In the genomic region with DNA sequence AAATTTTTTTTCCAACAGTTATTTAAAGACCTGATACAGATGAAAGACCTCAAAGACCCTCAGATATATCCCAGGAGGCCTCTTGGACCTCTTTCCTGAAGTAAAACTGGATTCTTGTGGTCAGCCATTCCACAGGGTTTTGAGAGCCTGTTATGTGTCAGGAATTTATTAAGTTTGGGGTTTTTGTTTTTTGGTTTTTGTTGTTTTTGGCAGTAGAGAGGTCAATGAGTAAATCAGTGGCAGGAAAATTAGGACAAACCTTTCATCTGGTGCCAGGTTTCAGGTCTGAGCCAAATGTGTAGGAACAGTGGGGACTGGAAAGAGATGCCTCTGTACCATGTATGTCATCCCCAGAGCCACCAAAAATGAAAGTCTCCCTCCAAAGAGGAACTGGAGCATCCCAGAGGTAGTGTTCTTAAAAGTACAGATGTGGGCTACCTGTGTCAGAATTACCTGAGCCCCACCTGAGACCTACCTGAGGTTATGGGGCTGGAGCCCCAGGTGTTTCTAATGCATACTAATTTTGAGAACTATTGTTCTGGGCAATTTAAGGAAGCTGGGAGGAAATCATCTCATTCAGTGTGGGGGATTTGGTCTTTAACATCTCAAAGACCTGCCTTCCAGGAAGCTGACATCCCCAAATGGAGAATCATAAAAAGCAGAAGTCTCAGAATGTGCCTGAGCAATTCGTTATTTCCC, we compare ENCODE assay signal across 15 cellular contexts.
DNase-seq lines count a peak whose midpoint lies in the region; ATAC-seq, FAIRE-seq and TF ChIP-seq lines count a peak whose summit lies in the region.
"Had no signal": no experiment of that assay in that cellular context is flagged by ENCODE, and none has a peak within 500 bp of the region (broad histone marks: within the 10 kb centered on the region; RNA-seq: fewer than 3 reads in every experiment).

No MANE protein-coding gene starts in this region.

- DNase-seq in ELR (ENCODE audit: low read depth) (peak; percentile 40), SJSA1 (ENCODE audit: low read depth in 1 of 2, low spot score in 2 of 2) (peak in 1 of 2 experiments; percentile 48), fibroblast of villous mesenchyme (ENCODE audit: low read depth) (peak; percentile 43), DMS79 treated with DMSO at 0.1 percent for 48 hours (lab: John Stamatoyannopoulos, UW) (no peak), kidney (no peak)
- no peak for DNase-seq in stimulated activated naive B cell treated with anti-CD40 and anti-IgM and Interleukin-4, amounts not matched to agents 10 μg/mL and 1 μg/mL and 100 μg/mL, for 72 hours
- DNase-seq: esophagus squamous epithelium, KG1, NCI-H345, retina had no signal

- H3K27ac ChIP-seq in SJSA1 (peak overlapping the region; percentile 35; the same call in 1 of the 2 replicates), skeletal muscle tissue (ENCODE audit: low read depth, low read length) (peak overlapping the region; percentile 68), kidney (ENCODE audit: low read depth in 2 of 2, low read length in 2 of 2) (peak overlapping the region in 1 of 2 donors; percentile 14)
- H3K27ac ChIP-seq: SK-N-MC had no signal

- TF ChIP-seq CTCF in fibroblast of villous mesenchyme (IDR thresholded peaks at IDR 0.05; ENCODE audit: insufficient read depth, low read depth, low read length): no peak
- TF ChIP-seq CTCF in kidney (IDR thresholded peaks at IDR 0.05; ENCODE audit: borderline replicate concordance, extremely low read depth, insufficient read depth): no peak

- intact Hi-C loops in kidney (cut with DNase I): no loop called here

- FAIRE-seq in kidney (lab: Jason Lieb, UNC): no peak
- FAIRE-seq: D721Med, GM18507 had no signal

- no peaks in the 10 kb centered on the region for H3K36me3 Mint-ChIP-seq in stimulated activated naive B cell treated with anti-CD40 and anti-IgM and Interleukin-4, amounts not matched to agents 10 μg/mL and 1 μg/mL and 100 μg/mL, for 72 hours

- H3K27me3 ChIP-seq in SJSA1 (replicated peaks) (no peaks in the 10 kb centered on the region), skeletal muscle tissue (ENCODE audit: control insufficient read depth in 3 of 3, insufficient read depth in 3 of 3, low read length in 3 of 3) (no peaks in the 10 kb centered on the region)
- H3K27me3 ChIP-seq: esophagus squamous epithelium had no signal

- no peak overlapping the region for H3K4me3 Mint-ChIP-seq in stimulated activated naive B cell treated with anti-CD40 and anti-IgM and Interleukin-4, amounts not matched to agents 10 μg/mL and 1 μg/mL and 100 μg/mL, for 72 hours

- no peak for ATAC-seq in GM21381 (IDR thresholded peaks at IDR 0.05; ENCODE audit: unreplicated experiment)
- no peak for ATAC-seq in stimulated activated naive B cell treated with anti-CD40 and anti-IgM and Interleukin-4, amounts not matched to agents 10 μg/mL and 1 μg/mL and 100 μg/mL, for 72 hours (replicated peaks)

- no peaks in the 10 kb centered on the region for H3K36me3 ChIP-seq in SJSA1
- no peaks in the 10 kb centered on the region for H3K36me3 ChIP-seq in skeletal muscle tissue (ENCODE audit: control insufficient read depth in 3 of 3, insufficient read depth in 3 of 3, low read length in 3 of 3)
- H3K36me3 ChIP-seq in kidney (ENCODE audit: control insufficient read depth in 1 of 2, insufficient read depth in 2 of 2, low read length in 2 of 2): no peaks in the 10 kb centered on the region
- H3K36me3 ChIP-seq: esophagus squamous epithelium had no signal

- no peak overlapping the region for H3K27ac Mint-ChIP-seq in stimulated activated naive B cell treated with anti-CD40 and anti-IgM and Interleukin-4, amounts not matched to agents 10 μg/mL and 1 μg/mL and 100 μg/mL, for 72 hours

- H3K9me3 ChIP-seq in SJSA1 (replicated peaks): no peaks in the 10 kb centered on the region
- H3K9me3 ChIP-seq in skeletal muscle tissue (ENCODE audit: control insufficient read depth in 3 of 3, low read length in 3 of 3): no peaks in the 10 kb centered on the region
- no peaks in the 10 kb centered on the region for H3K9me3 ChIP-seq in kidney (ENCODE audit: control insufficient read depth in 1 of 2, low read length in 2 of 2)
- H3K9me3 ChIP-seq: esophagus squamous epithelium had no signal

- H3K4me1 ChIP-seq in SJSA1 (replicated peaks) (peaks cover 18% of the 10 kb centered on the region), skeletal muscle tissue (ENCODE audit: control insufficient read depth in 3 of 3, insufficient read depth in 3 of 3, low read length in 3 of 3) (peaks cover 0 to 16% (median 14%) of the 10 kb centered on the region in 3 donors), kidney (ENCODE audit: control insufficient read depth in 1 of 2, insufficient read depth in 1 of 2, low read depth in 1 of 2, low read length in 2 of 2) (no peaks in the 10 kb centered on the region)

- H3K4me1 Mint-ChIP-seq in stimulated activated naive B cell treated with anti-CD40 and anti-IgM and Interleukin-4, amounts not matched to agents 10 μg/mL and 1 μg/mL and 100 μg/mL, for 72 hours: no peaks in the 10 kb centered on the region

- no peak overlapping the region for H3K4me3 ChIP-seq in SJSA1
- no peak overlapping the region for H3K4me3 ChIP-seq in fibroblast of villous mesenchyme (ENCODE audit: low read depth, low read length)
- no peak overlapping the region for H3K4me3 ChIP-seq in skeletal muscle tissue (ENCODE audit: low read length in 3 of 3)
- no peak overlapping the region for H3K4me3 ChIP-seq in kidney (ENCODE audit: low read length in 2 of 2)
- H3K4me3 ChIP-seq: esophagus squamous epithelium, SK-N-MC had no signal

- H3K9me3 Mint-ChIP-seq in stimulated activated naive B cell treated with anti-CD40 and anti-IgM and Interleukin-4, amounts not matched to agents 10 μg/mL and 1 μg/mL and 100 μg/mL, for 72 hours: no peaks in the 10 kb centered on the region

- no peak overlapping the region for H3K9ac ChIP-seq in skeletal muscle tissue (ENCODE audit: low read depth in 1 of 3, low read length in 3 of 3)
- no peak overlapping the region for H3K9ac ChIP-seq in kidney (ENCODE audit: low read length in 2 of 2)

- H3K27me3 Mint-ChIP-seq in stimulated activated naive B cell treated with anti-CD40 and anti-IgM and Interleukin-4, amounts not matched to agents 10 μg/mL and 1 μg/mL and 100 μg/mL, for 72 hours: peaks cover 4 to 6% of the 10 kb centered on the region in 2 donors

Comparison
In these comparisons a context has a peak if more than half of its experiments do, and no peak if none do; other contexts are left out.
1. DNase-seq: peak in ELR (single experiment) and fibroblast of villous mesenchyme (single experiment); none in DMS79 treated with DMSO at 0.1 percent for 48 hours (single experiment), kidney (single experiment) and stimulated activated naive B cell treated with anti-CD40 and anti-IgM and Interleukin-4, amounts not matched to agents 10 μg/mL and 1 μg/mL and 100 μg/mL, for 72 hours (single experiment).